Comparison of ENCODE assay signal across 2 cellular contexts in genomic region chr11:3797329-3798090, GRCh38.
TF ChIP-seq lines count a peak whose summit lies in the region.

Gene NUP98, minus strand, starts transcription at chr11:3797554. Its CDS starts 15,437 bp downstream, at chr11:3782117.

TF ChIP-seq in IMR-90, 13 proteins besides CTCF, POLR2A, EP300 and RAD21 (continued from another document):
- TF ChIP-seq ELK1 (IDR thresholded peaks at IDR 0.05; ENCODE audit: borderline replicate concordance, low read depth, low read length): no peak
- no peak for TF ChIP-seq RFX5 (IDR thresholded peaks at IDR 0.05; ENCODE audit: low read depth, low read length)
- no peak for TF ChIP-seq MAFK (IDR thresholded peaks at IDR 0.05; ENCODE audit: low read depth, low read length)
- TF ChIP-seq MXI1 (IDR thresholded peaks at IDR 0.05; ENCODE audit: borderline replicate concordance, low read depth, low read length): peak; percentile 94; the same call in 1 of the 2 replicates
- TF ChIP-seq FOS (IDR thresholded peaks at IDR 0.05; ENCODE audit: low read depth, low read length): peak; percentile 34; the same call in 1 of the 2 replicates
- TF ChIP-seq CHD1 (IDR thresholded peaks at IDR 0.05; ENCODE audit: low read depth, low read length): 0 out of 2 replicates have a peak, but pooled peaks have one; percentile 9
- TF ChIP-seq SMC3 (IDR thresholded peaks at IDR 0.05; ENCODE audit: low read depth, low read length): no peak
- TF ChIP-seq CEBPB (IDR thresholded peaks at IDR 0.05; ENCODE audit: low read depth, low read length): peak; percentile 99
- TF ChIP-seq RCOR1 (IDR thresholded peaks at IDR 0.05; ENCODE audit: insufficient replicate concordance, low read length): no peak
- TF ChIP-seq BHLHE40 (IDR thresholded peaks at IDR 0.05; ENCODE audit: low read depth, low read length): 0 out of 2 replicates have a peak, but pooled peaks have one; percentile 10
- peak; percentile 84 for TF ChIP-seq USF2 (IDR thresholded peaks at IDR 0.05; ENCODE audit: low read depth, low read length)
- TF ChIP-seq MAZ (IDR thresholded peaks at IDR 0.05; ENCODE audit: borderline replicate concordance, low read depth, low read length): peak; percentile 98

TF ChIP-seq in endothelial cell of umbilical vein, 7 proteins besides CTCF, POLR2A, EP300 and RAD21 (continued from another document):
- TF ChIP-seq JUN (IDR thresholded peaks at IDR 0.05; ENCODE audit: borderline replicate concordance, insufficient read depth, insufficient read length, low read depth): peak; percentile 45
- TF ChIP-seq MAX (IDR thresholded peaks at IDR 0.05; ENCODE audit: insufficient read depth, insufficient read length): peak; percentile 95
TF ChIP-seq in endothelial cell of umbilical vein: peak in this region for 4.
